ENCODE assay signal across 9 cellular contexts in genomic region chr12:8762701-8763100, GRCh38. TPM values are rescaled to one million over a fixed set of nuclear protein-coding genes. Genes with fewer than 3 reads are reported as not detected.
"Had no signal": no experiment of that assay in that cellular context is flagged by ENCODE, and none has a peak within 500 bp of the region (broad histone marks: within the 10 kb centered on the region; RNA-seq: fewer than 3 reads in every experiment).

No MANE protein-coding gene starts in this region.

RNA-seq across cellular contexts. Expression of gene A2ML1, which starts 59.7 kb away (rescaled TPM):
- total RNA-seq: activated CD4-positive, alpha-beta memory T cell treated with anti-CD3 and anti-CD28 coated beads, Interleukin-2, amount 10 ng/mL, durations not matched to agents 7 days and 5 days; activated CD4-positive, alpha-beta T cell treated with anti-CD3 and anti-CD28 coated beads for 36 hours; activated CD4-positive, alpha-beta T cell treated with anti-CD3 and anti-CD28 coated beads, Interleukin-2, amount 10 ng/mL, durations not matched to agents 7 days and 5 days; activated CD8-positive, alpha-beta memory T cell treated with anti-CD3 and anti-CD28 coated beads, Interleukin-2, amount 10 ng/mL, durations not matched to agents 7 days and 5 days; activated CD8-positive, alpha-beta T cell treated with anti-CD3 and anti-CD28 coated beads, Interleukin-2, amount 10 ng/mL, durations not matched to agents 7 days and 5 days; activated naive CD8-positive, alpha-beta T cell treated with anti-CD3 and anti-CD28 coated beads, Interleukin-2, amount 10 ng/mL, durations not matched to agents 7 days and 5 days; activated T-helper 2 cell treated with anti-CD3 and anti-CD28 coated beads, Interferon-gamma antibody, Interleukin-2, Interleukin-4, amounts not matched to agents 10 μg/mL and 5 μg/mL and 100 μg/mL, durations not matched to agents 14 hours and 24 hours and 36 hours; astrocyte; body of pancreas had no signal
